In genomic region chr1:203367051-203367450, GRCh38 we compare ENCODE assay signal across 17 cellular contexts. TPM values are rescaled to one million over a fixed set of nuclear protein-coding genes. Genes with fewer than 3 reads are reported as not detected.
DNase-seq lines count a peak whose midpoint lies in the region; ATAC-seq lines count a peak whose summit lies in the region.
"Had no signal": no experiment of that assay in that cellular context is flagged by ENCODE, and none has a peak within 500 bp of the region (broad histone marks: within the 10 kb centered on the region; RNA-seq: fewer than 3 reads in every experiment).

No MANE protein-coding gene starts in this region.

- intact Hi-C loops in left colon (cut with DNase I, micrococcal nuclease), result loop anchor here (10.0 kb wide), 1 partner anchor 68 kb away; no protein-coding TSS in a partner anchor

- ATAC-seq in left colon (peak; percentile 21), GM18520 (IDR thresholded peaks at IDR 0.05; ENCODE audit: unreplicated experiment) (no peak), GM18868 (IDR thresholded peaks at IDR 0.05; ENCODE audit: unreplicated experiment) (no peak)
- ATAC-seq: activated CD8-positive, alpha-beta memory T cell treated with anti-CD3 and anti-CD28 coated beads, Interleukin-2, amount 10 ng/mL, durations not matched to agents 7 days and 5 days; activated T-helper 17 cell treated with anti-CD3 and anti-CD28 coated beads, Interleukin-2, amount 50 U/mL, for 72 hours; esophagus mucosa had no signal

- DNase-seq in DMS153 (lab: John Stamatoyannopoulos, UW) (peak; percentile 94), NCI-H146 (lab: John Stamatoyannopoulos, UW) (peak; percentile 93), NCI-H526 treated with DMSO at 0.1 percent for 48 hours (lab: John Stamatoyannopoulos, UW) (peak; percentile 15), left colon (no peak), cortex of kidney (lab: John Stamatoyannopoulos, UW) (no peak)
- DNase-seq in activated CD4-positive, alpha-beta T cell treated with anti-CD3 and anti-CD28 coated beads, Interleukin-2, amount 50 U/mL, for 1 hour, result no peak
- DNase-seq: ACHN; activated CD4-positive, CD25-positive, alpha-beta regulatory T cell; activated CD8-positive, alpha-beta memory T cell treated with anti-CD3 and anti-CD28 coated beads, Interleukin-2, amount 10 ng/mL, durations not matched to agents 7 days and 5 days; H7; left ventricle myocardium inferior; NCI-H524 treated with DMSO at 0.1 percent for 48 hours; tibial artery had no signal

RNA-seq across cellular contexts. Expression of gene FMOD, which starts 16.1 kb away (rescaled TPM):
- total RNA-seq in left colon, result 10 to 100 TPM; 25.2 to 29.6 TPM
- total RNA-seq: H7 had no signal

Comparison
In these comparisons a context has a peak if more than half of its experiments do, and no peak if none do; other contexts are left out.
1. DNase-seq: peak in DMS153 (single experiment), NCI-H146 (single experiment) and NCI-H526 treated with DMSO at 0.1 percent for 48 hours (single experiment); none in left colon (0 of 2), activated CD4-positive, alpha-beta T cell treated with anti-CD3 and anti-CD28 coated beads, Interleukin-2, amount 50 U/mL, for 1 hour (single experiment) and cortex of kidney (single experiment).